In the genomic region with DNA sequence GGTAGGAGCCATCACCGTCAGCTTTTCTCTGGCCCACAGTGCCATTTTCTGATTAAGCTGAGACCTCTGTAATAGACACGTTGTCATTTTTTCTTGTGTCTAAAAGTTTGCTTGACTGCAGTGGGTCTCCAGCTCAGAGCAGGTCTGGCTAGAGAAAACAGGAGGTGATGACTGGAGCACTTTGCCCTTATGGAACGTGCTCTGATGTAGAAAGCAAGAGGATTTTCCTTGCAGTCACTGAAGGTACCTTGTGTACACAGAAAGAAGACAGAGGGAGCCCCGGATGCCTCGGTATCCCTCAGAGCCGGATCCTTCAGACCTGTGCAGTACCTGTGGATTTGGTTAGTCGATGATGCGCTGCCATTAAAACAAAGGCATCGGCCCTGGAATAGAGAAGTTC, we compare ENCODE assay signal across 1 cellular context.
TF ChIP-seq lines count a peak whose summit lies in the region.

No MANE protein-coding gene starts in this region.

TF ChIP-seq in HepG2, 621 proteins besides CTCF, POLR2A, EP300 and RAD21 (continued from another document):
- TF ChIP-seq, protein P1, sequence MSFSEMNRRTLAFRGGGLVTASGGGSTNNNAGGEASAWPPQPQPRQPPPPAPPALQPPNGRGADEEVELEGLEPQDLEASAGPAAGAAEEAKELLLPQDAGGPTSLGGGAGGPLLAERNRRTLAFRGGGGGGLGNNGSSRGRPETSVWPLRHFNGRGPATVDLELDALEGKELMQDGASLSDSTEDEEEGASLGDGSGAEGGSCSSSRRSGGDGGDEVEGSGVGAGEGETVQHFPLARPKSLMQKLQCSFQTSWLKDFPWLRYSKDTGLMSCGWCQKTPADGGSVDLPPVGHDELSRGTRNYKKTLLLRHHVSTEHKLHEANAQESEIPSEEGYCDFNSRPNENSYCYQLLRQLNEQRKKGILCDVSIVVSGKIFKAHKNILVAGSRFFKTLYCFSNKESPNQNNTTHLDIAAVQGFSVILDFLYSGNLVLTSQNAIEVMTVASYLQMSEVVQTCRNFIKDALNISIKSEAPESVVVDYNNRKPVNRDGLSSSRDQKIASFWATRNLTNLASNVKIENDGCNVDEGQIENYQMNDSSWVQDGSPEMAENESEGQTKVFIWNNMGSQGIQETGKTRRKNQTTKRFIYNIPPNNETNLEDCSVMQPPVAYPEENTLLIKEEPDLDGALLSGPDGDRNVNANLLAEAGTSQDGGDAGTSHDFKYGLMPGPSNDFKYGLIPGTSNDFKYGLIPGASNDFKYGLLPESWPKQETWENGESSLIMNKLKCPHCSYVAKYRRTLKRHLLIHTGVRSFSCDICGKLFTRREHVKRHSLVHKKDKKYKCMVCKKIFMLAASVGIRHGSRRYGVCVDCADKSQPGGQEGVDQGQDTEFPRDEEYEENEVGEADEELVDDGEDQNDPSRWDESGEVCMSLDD (CRISPR knock-in tag; IDR thresholded peaks at IDR 0.05; ENCODE audit: borderline replicate concordance), result no peak
- TF ChIP-seq, protein P2, sequence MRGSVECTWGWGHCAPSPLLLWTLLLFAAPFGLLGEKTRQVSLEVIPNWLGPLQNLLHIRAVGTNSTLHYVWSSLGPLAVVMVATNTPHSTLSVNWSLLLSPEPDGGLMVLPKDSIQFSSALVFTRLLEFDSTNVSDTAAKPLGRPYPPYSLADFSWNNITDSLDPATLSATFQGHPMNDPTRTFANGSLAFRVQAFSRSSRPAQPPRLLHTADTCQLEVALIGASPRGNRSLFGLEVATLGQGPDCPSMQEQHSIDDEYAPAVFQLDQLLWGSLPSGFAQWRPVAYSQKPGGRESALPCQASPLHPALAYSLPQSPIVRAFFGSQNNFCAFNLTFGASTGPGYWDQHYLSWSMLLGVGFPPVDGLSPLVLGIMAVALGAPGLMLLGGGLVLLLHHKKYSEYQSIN (CRISPR knock-in tag; IDR thresholded peaks at IDR 0.05; ENCODE audit: borderline replicate concordance), result no peak
- TF ChIP-seq, protein P3, sequence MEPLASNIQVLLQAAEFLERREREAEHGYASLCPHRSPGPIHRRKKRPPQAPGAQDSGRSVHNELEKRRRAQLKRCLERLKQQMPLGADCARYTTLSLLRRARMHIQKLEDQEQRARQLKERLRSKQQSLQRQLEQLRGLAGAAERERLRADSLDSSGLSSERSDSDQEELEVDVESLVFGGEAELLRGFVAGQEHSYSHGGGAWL (CRISPR knock-in tag; IDR thresholded peaks at IDR 0.05), result no peak
- TF ChIP-seq HNF4A (CRISPR knock-in tag; IDR thresholded peaks at IDR 0.05) (peak; percentile 23; the same call in 1 of the 2 replicates), IRF2 (CRISPR knock-in tag; IDR thresholded peaks at IDR 0.05) (no peak), RBM22 (optimal IDR thresholded peaks at IDR 0.05; ENCODE audit: low read length) (peak; percentile 62), ZKSCAN5 (CRISPR knock-in tag; IDR thresholded peaks at IDR 0.05) (peak; percentile 63; the same call in 1 of the 2 replicates), ZNF607 (CRISPR knock-in tag; IDR thresholded peaks at IDR 0.05; ENCODE audit: borderline replicate concordance) (no peak), CHD2 (IDR thresholded peaks at IDR 0.05; ENCODE audit: low read depth, low read length) (no peak), JUND (CRISPR knock-in tag; IDR thresholded peaks at IDR 0.05) (0 out of 2 replicates have a peak, but pooled peaks have one; percentile 22), EZH2 (conservative IDR thresholded peaks at IDR 0.05; ENCODE audit: low read depth, low read length) (no peak), SRSF1 (optimal IDR thresholded peaks at IDR 0.05; ENCODE audit: low read depth, low read length) (no peak), RCOR2 (CRISPR knock-in tag; IDR thresholded peaks at IDR 0.05) (no peak), MIER3 (CRISPR knock-in tag; IDR thresholded peaks at IDR 0.05; ENCODE audit: borderline replicate concordance) (no peak), PHF21A (CRISPR knock-in tag; IDR thresholded peaks at IDR 0.05) (peak; percentile 17; the same call in 1 of the 2 replicates), KDM3A (CRISPR knock-in tag; IDR thresholded peaks at IDR 0.05; ENCODE audit: low read depth) (no peak), ZNF501 (CRISPR knock-in tag; IDR thresholded peaks at IDR 0.05) (peak; percentile 70; the same call in 1 of the 2 replicates), SP2 (CRISPR knock-in tag; IDR thresholded peaks at IDR 0.05) (no peak), ZNF773 (CRISPR knock-in tag; IDR thresholded peaks at IDR 0.05; ENCODE audit: borderline replicate concordance) (no peak), KLF16 (CRISPR knock-in tag; IDR thresholded peaks at IDR 0.05) (no peak)
- TF ChIP-seq, protein P4, sequence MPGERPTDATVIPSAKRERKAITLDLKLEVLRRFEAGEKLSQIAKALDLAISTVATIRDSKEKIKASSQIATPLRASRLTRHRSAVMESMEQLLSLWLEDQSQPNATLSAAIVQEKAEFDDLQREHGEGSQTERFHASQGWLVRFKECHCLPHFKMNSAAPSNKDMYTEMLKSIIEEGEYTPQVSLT (CRISPR knock-in tag; IDR thresholded peaks at IDR 0.05; ENCODE audit: borderline replicate concordance, low read depth), result no peak
- TF ChIP-seq, protein P5, sequence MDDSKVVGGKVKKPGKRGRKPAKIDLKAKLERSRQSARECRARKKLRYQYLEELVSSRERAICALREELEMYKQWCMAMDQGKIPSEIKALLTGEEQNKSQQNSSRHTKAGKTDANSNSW (CRISPR knock-in tag; IDR thresholded peaks at IDR 0.05; ENCODE audit: borderline replicate concordance), result no peak
- TF ChIP-seq, protein P6, sequence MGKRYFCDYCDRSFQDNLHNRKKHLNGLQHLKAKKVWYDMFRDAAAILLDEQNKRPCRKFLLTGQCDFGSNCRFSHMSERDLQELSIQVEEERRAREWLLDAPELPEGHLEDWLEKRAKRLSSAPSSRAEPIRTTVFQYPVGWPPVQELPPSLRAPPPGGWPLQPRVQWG (CRISPR knock-in tag; IDR thresholded peaks at IDR 0.05; ENCODE audit: borderline replicate concordance, low read depth), result no peak
- TF ChIP-seq, protein P7, sequence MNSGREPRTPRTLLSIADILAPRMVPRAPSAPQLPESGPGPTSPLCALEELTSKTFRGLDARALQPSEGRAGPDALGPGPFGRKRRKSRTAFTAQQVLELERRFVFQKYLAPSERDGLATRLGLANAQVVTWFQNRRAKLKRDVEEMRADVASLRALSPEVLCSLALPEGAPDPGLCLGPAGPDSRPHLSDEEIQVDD (CRISPR knock-in tag; IDR thresholded peaks at IDR 0.05; ENCODE audit: borderline replicate concordance), result no peak
